In the genomic region with DNA sequence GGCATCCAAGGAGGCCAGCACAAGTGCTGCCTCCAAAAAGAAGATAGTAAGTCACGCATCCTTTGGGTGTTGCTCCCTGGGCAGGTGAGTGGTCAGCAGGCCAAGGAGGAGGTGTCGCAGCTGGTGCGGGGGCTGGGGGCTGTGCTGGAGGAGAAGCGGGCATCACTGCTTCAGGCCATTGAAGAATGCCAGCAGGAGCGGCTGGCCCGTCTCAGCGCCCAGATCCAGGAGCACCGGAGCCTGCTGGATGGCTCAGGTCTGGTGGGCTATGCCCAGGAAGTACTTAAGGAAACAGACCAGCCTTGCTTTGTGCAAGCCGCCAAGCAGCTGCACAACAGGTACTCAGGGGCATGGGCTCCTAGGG, we compare ENCODE assay signal across 19 cellular contexts. TPM values are rescaled to one million over a fixed set of nuclear protein-coding genes. Genes with fewer than 3 reads are reported as not detected.
DNase-seq lines count a peak whose midpoint lies in the region; TF ChIP-seq lines count a peak whose summit lies in the region.
"Had no signal": no experiment of that assay in that cellular context is flagged by ENCODE, and none has a peak within 500 bp of the region (broad histone marks: within the 10 kb centered on the region; RNA-seq: fewer than 3 reads in every experiment).

No MANE protein-coding gene starts in this region.

- peaks cover 35% of the 10 kb centered on the region for H3K4me1 Mint-ChIP-seq in Calu3 (ENCODE audit: low read depth, unreplicated experiment)

- no peaks in the 10 kb centered on the region for H3K9me3 Mint-ChIP-seq in Calu3 (ENCODE audit: low read depth, unreplicated experiment)
- H3K9me3 Mint-ChIP-seq: activated T-cell treated with anti-CD3 and anti-CD28 coated beads, Interleukin-2, amount 50 U/mL, for 4 hours had no signal

- no TSS peak for BruUV-seq in Calu3 (replicated peaks; lab: Mats Ljungman, UMichigan)

- H3K4me1 ChIP-seq in testis = peaks cover 3% of the 10 kb centered on the region
- H3K4me1 ChIP-seq: prostate gland had no signal

- TF ChIP-seq POLR2A in testis (IDR thresholded peaks at IDR 0.05) = no peak

- CTCF ChIA-PET in Calu3 (lab: Charles Lee) = interaction anchor here (0.7 to 1.9 kb wide), 3 partner anchors 8 to 86 kb away, joined by 3 to 11 read pairs (median 3); no protein-coding TSS in a partner anchor

- peak; percentile 48 for DNase-seq in activated CD8-positive, alpha-beta memory T cell treated with anti-CD3 and anti-CD28 coated beads for 24 hours
- no peak for DNase-seq in activated CD8-positive, alpha-beta memory T cell treated with anti-CD3 and anti-CD28 coated beads, Interleukin-2, amount 50 U/mL, for 4 hours
- DNase-seq in LNCaP clone FGC (ENCODE audit: low read depth) (no peak), ecto neural progenitor cell (ENCODE audit: low spot score) (peak; percentile 34), posterior vena cava (ENCODE audit: low spot score) (peak; percentile 72), superior temporal gyrus (ENCODE audit: extremely low spot score) (no peak), Calu3 (no peak), testis (no peak)
- DNase-seq: activated T-cell treated with anti-CD3 and anti-CD28 coated beads, Interleukin-2, amount 50 U/mL, for 4 hours; NCI-H1105 treated with DMSO at 0.1 percent for 48 hours; NCI-H2107; NCI-H510A; SHP77 treated with DMSO at 0.1 percent for 48 hours; stimulated activated CD4-positive, alpha-beta T cell treated with anti-CD3 and anti-CD28 coated beads, Interleukin-2, amount 100 ng/mL, for 48 hours had no signal

- TF ChIP-seq CTCF in LNCaP clone FGC (IDR thresholded peaks at IDR 0.05; ENCODE audit: control insufficient read depth, extremely low read depth, insufficient read depth) = no peak
- no peak for TF ChIP-seq CTCF in Calu3 (IDR thresholded peaks at IDR 0.05; ENCODE audit: unreplicated experiment)
- TF ChIP-seq CTCF in testis (IDR thresholded peaks at IDR 0.05) = no peak

- H3K27me3 Mint-ChIP-seq in Calu3 (ENCODE audit: unreplicated experiment) = peaks cover 34% of the 10 kb centered on the region

- H3K36me3 ChIP-seq in testis (ENCODE audit: low read depth, missing control alignments) = no peaks in the 10 kb centered on the region
- H3K36me3 ChIP-seq: prostate gland had no signal

- H3K9me3 ChIP-seq in testis = no peaks in the 10 kb centered on the region
- H3K9me3 ChIP-seq: A549, BLaER1, prostate gland had no signal

- H3K27me3 ChIP-seq in testis = no peaks in the 10 kb centered on the region
- H3K27me3 ChIP-seq: BLaER1 had no signal

- WGBS in testis, 2 donors = 92 to 100% methylated on average over 9 of the region's 9 CpGs

- intact Hi-C loops in posterior vena cava (cut with DNase I) = loop anchor here (2.0 to 10.0 kb wide), 2 partner anchors 47 to 49 kb away; no protein-coding TSS in a partner anchor
- intact Hi-C loops in Calu3 (cut with micrococcal nuclease; ENCODE audit: unreplicated experiment) = loop anchor here (2.0 kb wide), 1 partner anchor 15 kb away; no protein-coding TSS in a partner anchor
- intact Hi-C loops in testis (cut with DNase I; ENCODE audit: low total_unique reads) = no loop called here

- H3K27ac Mint-ChIP-seq in Calu3 (ENCODE audit: unreplicated experiment) = no peak overlapping the region

- H3K4me3 Mint-ChIP-seq in Calu3 (ENCODE audit: low read depth, unreplicated experiment) = no peak overlapping the region
- H3K4me3 Mint-ChIP-seq: activated T-cell treated with anti-CD3 and anti-CD28 coated beads, Interleukin-2, amount 50 U/mL, for 4 hours; naive thymus-derived CD4-positive, alpha-beta T cell had no signal

- H3K36me3 Mint-ChIP-seq in Calu3 (ENCODE audit: insufficient read depth, unreplicated experiment) = peaks cover 13% of the 10 kb centered on the region

- peak overlapping the region; percentile 33; the same call in 1 of the 2 replicates for H3K4me3 ChIP-seq in LNCaP clone FGC (ENCODE audit: low read depth, low read length)
- no peak overlapping the region for H3K4me3 ChIP-seq in testis
- H3K4me3 ChIP-seq: A549, BLaER1, prostate gland, skin epidermis had no signal

- H3K27ac ChIP-seq in testis = no peak overlapping the region
- H3K27ac ChIP-seq: prostate gland had no signal

RNA-seq across cellular contexts. Expression of a gene that starts 4.3 kb away (rescaled TPM):
- 1 to 10 TPM; 1.3 to 2.1 TPM for total RNA-seq in posterior vena cava
- 1.1 and 1.8 TPM in 2 replicates for total RNA-seq in Calu3 (2022)
- 1 to 10 TPM; 3.7 to 3.9 TPM for total RNA-seq in testis
- 4.0 TPM for polyA plus RNA-seq in testis (ENCODE audit: insufficient read depth, low read depth, low replicate concordance)

RNA-seq across cellular contexts. Expression of a gene that starts 4.8 kb away (rescaled TPM):
- 100 to 1,000 TPM; 145 to 146 TPM for total RNA-seq in posterior vena cava
- 236 TPM in 2 replicates for total RNA-seq in Calu3 (2022)
- total RNA-seq in testis = 100 to 1,000 TPM; 242 to 255 TPM
- 397 TPM for polyA plus RNA-seq in testis (ENCODE audit: insufficient read depth, low read depth, low replicate concordance)

RNA-seq across cellular contexts. Expression of a gene that starts 29.8 kb away (rescaled TPM):
- 10 to 100 TPM; 46.3 to 96.6 TPM for total RNA-seq in posterior vena cava
- 36.8 and 41.9 TPM in 2 replicates for total RNA-seq in Calu3 (2022)
- 10 to 100 TPM; 37.1 to 68.1 TPM for total RNA-seq in testis
- polyA plus RNA-seq in testis (ENCODE audit: insufficient read depth, low read depth, low replicate concordance) = 82.9 TPM

RNA-seq across cellular contexts. Expression of a gene that starts 30.6 kb away (rescaled TPM):
- total RNA-seq in posterior vena cava = 10 to 100 TPM; 20.9 to 26.8 TPM
- 58.9 and 60.0 TPM in 2 replicates for total RNA-seq in Calu3 (2022)
- 100 to 1,000 TPM in 1 of 2 donors, 10 to 100 TPM in 1; 77.1 to 118 TPM for total RNA-seq in testis
- polyA plus RNA-seq in testis (ENCODE audit: insufficient read depth, low read depth, low replicate concordance) = 161 TPM

RNA-seq across cellular contexts. Expression of a gene that starts 37.6 kb away (rescaled TPM):
- total RNA-seq in posterior vena cava (10 to 100 TPM; 53.1 to 75.2 TPM), Calu3 (2022) (38.7 and 41.1 TPM in 2 replicates), testis (100 to 1,000 TPM in 1 of 2 donors, 10 to 100 TPM in 1; 69.9 to 104 TPM)
- polyA plus RNA-seq in testis (ENCODE audit: insufficient read depth, low read depth, low replicate concordance) = 77.7 TPM

Comparison
In these comparisons a context has a peak if more than half of its experiments do, and no peak if none do; other contexts are left out.
1. DNase-seq: peak in activated CD8-positive, alpha-beta memory T cell treated with anti-CD3 and anti-CD28 coated beads for 24 hours (single experiment), ecto neural progenitor cell (single experiment) and posterior vena cava (single experiment); none in activated CD8-positive, alpha-beta memory T cell treated with anti-CD3 and anti-CD28 coated beads, Interleukin-2, amount 50 U/mL, for 4 hours (single experiment), LNCaP clone FGC (single experiment), superior temporal gyrus (single experiment), Calu3 (single experiment) and testis (single experiment).